In the genomic region with DNA sequence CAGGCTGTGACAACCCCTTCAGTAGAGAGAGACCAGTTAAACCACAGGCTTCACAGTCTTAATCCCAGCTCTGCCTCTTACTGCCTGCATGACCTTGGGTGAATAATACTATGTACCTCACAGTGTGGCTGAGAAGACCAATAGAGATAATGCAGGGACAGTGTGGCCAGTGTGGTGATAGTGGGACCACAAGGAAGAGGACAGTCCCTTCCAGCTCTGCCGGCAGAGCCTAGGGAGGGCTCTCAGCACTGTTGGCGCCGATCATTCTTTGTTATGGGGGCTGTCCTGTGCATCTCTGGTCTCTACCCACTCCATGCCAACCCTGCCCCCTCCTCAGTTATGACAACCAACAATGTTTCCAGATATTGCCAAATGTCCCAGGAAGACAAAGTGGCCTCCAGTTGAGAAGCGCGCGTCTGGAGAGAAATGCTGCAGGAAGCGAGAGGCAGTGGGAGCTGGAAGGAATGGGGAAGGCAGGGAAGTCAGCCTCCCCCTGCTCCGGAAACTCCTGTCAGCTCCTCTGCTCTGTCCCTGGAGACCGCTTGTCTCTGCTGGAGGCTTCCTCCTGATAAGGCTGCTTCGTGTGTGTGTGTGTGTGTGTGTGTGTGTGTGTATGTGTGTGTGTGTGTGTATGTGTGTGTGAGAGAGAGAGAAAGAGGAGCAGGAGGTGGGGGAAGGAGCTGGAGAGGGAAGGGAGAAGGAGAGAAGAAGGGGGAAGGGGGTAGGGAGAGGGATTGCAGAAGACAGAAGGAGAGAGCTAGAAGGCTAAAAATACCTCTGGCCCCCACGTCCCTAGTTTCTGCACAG, we compare ENCODE assay signal across 1 cellular context.
TF ChIP-seq lines count a peak whose summit lies in the region.

No MANE protein-coding gene starts in this region.

TF ChIP-seq in K562, 482 proteins besides CTCF, POLR2A, EP300 and RAD21 (continued from another document and continues in another):
- TF ChIP-seq, protein P1, sequence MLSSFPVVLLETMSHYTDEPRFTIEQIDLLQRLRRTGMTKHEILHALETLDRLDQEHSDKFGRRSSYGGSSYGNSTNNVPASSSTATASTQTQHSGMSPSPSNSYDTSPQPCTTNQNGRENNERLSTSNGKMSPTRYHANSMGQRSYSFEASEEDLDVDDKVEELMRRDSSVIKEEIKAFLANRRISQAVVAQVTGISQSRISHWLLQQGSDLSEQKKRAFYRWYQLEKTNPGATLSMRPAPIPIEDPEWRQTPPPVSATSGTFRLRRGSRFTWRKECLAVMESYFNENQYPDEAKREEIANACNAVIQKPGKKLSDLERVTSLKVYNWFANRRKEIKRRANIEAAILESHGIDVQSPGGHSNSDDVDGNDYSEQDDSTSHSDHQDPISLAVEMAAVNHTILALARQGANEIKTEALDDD (IDR thresholded peaks at IDR 0.05), result no peak
- TF ChIP-seq TGIF2 (CRISPR knock-in tag; IDR thresholded peaks at IDR 0.05), result no peak
- TF ChIP-seq NCOA6 (IDR thresholded peaks at IDR 0.05), result no peak; the same call in 1 of the 2 replicates
- TF ChIP-seq KHSRP (IDR thresholded peaks at IDR 0.05), result no peak
- TF ChIP-seq ZFX (CRISPR knock-in tag; IDR thresholded peaks at IDR 0.05), result no peak
- TF ChIP-seq, protein P2, sequence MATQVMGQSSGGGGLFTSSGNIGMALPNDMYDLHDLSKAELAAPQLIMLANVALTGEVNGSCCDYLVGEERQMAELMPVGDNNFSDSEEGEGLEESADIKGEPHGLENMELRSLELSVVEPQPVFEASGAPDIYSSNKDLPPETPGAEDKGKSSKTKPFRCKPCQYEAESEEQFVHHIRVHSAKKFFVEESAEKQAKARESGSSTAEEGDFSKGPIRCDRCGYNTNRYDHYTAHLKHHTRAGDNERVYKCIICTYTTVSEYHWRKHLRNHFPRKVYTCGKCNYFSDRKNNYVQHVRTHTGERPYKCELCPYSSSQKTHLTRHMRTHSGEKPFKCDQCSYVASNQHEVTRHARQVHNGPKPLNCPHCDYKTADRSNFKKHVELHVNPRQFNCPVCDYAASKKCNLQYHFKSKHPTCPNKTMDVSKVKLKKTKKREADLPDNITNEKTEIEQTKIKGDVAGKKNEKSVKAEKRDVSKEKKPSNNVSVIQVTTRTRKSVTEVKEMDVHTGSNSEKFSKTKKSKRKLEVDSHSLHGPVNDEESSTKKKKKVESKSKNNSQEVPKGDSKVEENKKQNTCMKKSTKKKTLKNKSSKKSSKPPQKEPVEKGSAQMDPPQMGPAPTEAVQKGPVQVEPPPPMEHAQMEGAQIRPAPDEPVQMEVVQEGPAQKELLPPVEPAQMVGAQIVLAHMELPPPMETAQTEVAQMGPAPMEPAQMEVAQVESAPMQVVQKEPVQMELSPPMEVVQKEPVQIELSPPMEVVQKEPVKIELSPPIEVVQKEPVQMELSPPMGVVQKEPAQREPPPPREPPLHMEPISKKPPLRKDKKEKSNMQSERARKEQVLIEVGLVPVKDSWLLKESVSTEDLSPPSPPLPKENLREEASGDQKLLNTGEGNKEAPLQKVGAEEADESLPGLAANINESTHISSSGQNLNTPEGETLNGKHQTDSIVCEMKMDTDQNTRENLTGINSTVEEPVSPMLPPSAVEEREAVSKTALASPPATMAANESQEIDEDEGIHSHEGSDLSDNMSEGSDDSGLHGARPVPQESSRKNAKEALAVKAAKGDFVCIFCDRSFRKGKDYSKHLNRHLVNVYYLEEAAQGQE (CRISPR knock-in tag; IDR thresholded peaks at IDR 0.05; ENCODE audit: low read depth), result no peak
- peak; percentile 96 for TF ChIP-seq MECOM (CRISPR knock-in tag; IDR thresholded peaks at IDR 0.05)
- no peak for TF ChIP-seq NONO (IDR thresholded peaks at IDR 0.05; ENCODE audit: low read depth in 2 of 2, low read length in 1 of 2)
- TF ChIP-seq, protein P3, sequence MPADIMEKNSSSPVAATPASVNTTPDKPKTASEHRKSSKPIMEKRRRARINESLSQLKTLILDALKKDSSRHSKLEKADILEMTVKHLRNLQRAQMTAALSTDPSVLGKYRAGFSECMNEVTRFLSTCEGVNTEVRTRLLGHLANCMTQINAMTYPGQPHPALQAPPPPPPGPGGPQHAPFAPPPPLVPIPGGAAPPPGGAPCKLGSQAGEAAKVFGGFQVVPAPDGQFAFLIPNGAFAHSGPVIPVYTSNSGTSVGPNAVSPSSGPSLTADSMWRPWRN (IDR thresholded peaks at IDR 0.05; ENCODE audit: low read depth), result 0 out of 2 replicates have a peak, but pooled peaks have one; percentile 48
- TF ChIP-seq, protein P4, sequence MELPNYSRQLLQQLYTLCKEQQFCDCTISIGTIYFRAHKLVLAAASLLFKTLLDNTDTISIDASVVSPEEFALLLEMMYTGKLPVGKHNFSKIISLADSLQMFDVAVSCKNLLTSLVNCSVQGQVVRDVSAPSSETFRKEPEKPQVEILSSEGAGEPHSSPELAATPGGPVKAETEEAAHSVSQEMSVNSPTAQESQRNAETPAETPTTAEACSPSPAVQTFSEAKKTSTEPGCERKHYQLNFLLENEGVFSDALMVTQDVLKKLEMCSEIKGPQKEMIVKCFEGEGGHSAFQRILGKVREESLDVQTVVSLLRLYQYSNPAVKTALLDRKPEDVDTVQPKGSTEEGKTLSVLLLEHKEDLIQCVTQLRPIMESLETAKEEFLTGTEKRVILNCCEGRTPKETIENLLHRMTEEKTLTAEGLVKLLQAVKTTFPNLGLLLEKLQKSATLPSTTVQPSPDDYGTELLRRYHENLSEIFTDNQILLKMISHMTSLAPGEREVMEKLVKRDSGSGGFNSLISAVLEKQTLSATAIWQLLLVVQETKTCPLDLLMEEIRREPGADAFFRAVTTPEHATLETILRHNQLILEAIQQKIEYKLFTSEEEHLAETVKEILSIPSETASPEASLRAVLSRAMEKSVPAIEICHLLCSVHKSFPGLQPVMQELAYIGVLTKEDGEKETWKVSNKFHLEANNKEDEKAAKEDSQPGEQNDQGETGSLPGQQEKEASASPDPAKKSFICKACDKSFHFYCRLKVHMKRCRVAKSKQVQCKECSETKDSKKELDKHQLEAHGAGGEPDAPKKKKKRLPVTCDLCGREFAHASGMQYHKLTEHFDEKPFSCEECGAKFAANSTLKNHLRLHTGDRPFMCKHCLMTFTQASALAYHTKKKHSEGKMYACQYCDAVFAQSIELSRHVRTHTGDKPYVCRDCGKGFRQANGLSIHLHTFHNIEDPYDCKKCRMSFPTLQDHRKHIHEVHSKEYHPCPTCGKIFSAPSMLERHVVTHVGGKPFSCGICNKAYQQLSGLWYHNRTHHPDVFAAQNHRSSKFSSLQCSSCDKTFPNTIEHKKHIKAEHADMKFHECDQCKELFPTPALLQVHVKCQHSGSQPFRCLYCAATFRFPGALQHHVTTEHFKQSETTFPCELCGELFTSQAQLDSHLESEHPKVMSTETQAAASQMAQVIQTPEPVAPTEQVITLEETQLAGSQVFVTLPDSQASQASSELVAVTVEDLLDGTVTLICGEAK (IDR thresholded peaks at IDR 0.05), result peak; percentile 70
- TF ChIP-seq, protein P4 (CRISPR knock-in tag; IDR thresholded peaks at IDR 0.05), result no peak
- no peak for TF ChIP-seq TFAM (CRISPR knock-in tag; conservative IDR thresholded peaks at IDR 0.05)
- no peak for TF ChIP-seq SRSF1 (IDR thresholded peaks at IDR 0.05; ENCODE audit: low read depth, low read length)
- no peak for TF ChIP-seq BRCA1 (IDR thresholded peaks at IDR 0.05)
- TF ChIP-seq BRCA1 (CRISPR knock-in tag; IDR thresholded peaks at IDR 0.05), result no peak
- no peak for TF ChIP-seq TBP (optimal IDR thresholded peaks at IDR 0.05; ENCODE audit: low read depth, low read length)
- TF ChIP-seq, protein P5, sequence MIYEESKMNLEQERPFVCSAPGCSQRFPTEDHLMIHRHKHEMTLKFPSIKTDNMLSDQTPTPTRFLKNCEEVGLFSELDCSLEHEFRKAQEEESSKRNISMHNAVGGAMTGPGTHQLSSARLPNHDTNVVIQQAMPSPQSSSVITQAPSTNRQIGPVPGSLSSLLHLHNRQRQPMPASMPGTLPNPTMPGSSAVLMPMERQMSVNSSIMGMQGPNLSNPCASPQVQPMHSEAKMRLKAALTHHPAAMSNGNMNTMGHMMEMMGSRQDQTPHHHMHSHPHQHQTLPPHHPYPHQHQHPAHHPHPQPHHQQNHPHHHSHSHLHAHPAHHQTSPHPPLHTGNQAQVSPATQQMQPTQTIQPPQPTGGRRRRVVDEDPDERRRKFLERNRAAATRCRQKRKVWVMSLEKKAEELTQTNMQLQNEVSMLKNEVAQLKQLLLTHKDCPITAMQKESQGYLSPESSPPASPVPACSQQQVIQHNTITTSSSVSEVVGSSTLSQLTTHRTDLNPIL (CRISPR knock-in tag; IDR thresholded peaks at IDR 0.05), result no peak
- no peak for TF ChIP-seq SMAD2 (IDR thresholded peaks at IDR 0.05; ENCODE audit: low read depth, low read length)
- TF ChIP-seq ZNF12 (CRISPR knock-in tag; IDR thresholded peaks at IDR 0.05), result no peak
- no peak for TF ChIP-seq XRCC5 (IDR thresholded peaks at IDR 0.05; ENCODE audit: low read depth, low read length)
- TF ChIP-seq, protein P6, sequence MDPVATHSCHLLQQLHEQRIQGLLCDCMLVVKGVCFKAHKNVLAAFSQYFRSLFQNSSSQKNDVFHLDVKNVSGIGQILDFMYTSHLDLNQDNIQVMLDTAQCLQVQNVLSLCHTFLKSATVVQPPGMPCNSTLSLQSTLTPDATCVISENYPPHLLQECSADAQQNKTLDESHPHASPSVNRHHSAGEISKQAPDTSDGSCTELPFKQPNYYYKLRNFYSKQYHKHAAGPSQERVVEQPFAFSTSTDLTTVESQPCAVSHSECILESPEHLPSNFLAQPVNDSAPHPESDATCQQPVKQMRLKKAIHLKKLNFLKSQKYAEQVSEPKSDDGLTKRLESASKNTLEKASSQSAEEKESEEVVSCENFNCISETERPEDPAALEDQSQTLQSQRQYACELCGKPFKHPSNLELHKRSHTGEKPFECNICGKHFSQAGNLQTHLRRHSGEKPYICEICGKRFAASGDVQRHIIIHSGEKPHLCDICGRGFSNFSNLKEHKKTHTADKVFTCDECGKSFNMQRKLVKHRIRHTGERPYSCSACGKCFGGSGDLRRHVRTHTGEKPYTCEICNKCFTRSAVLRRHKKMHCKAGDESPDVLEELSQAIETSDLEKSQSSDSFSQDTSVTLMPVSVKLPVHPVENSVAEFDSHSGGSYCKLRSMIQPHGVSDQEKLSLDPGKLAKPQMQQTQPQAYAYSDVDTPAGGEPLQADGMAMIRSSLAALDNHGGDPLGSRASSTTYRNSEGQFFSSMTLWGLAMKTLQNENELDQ (CRISPR knock-in tag; IDR thresholded peaks at IDR 0.05; ENCODE audit: borderline replicate concordance), result no peak
- TF ChIP-seq, protein P7, sequence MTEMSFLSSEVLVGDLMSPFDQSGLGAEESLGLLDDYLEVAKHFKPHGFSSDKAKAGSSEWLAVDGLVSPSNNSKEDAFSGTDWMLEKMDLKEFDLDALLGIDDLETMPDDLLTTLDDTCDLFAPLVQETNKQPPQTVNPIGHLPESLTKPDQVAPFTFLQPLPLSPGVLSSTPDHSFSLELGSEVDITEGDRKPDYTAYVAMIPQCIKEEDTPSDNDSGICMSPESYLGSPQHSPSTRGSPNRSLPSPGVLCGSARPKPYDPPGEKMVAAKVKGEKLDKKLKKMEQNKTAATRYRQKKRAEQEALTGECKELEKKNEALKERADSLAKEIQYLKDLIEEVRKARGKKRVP (CRISPR knock-in tag; IDR thresholded peaks at IDR 0.05), result no peak
- peak; percentile 70 for TF ChIP-seq NR2C1 (IDR thresholded peaks at IDR 0.05)
- no peak for TF ChIP-seq NR2C1 (tag; IDR thresholded peaks at IDR 0.05)
- TF ChIP-seq POLR2G (IDR thresholded peaks at IDR 0.05; ENCODE audit: low read depth, low read length), result no peak
- TF ChIP-seq ZC3H8 (IDR thresholded peaks at IDR 0.05), result 0 out of 2 replicates have a peak, but pooled peaks have one; percentile 78
- TF ChIP-seq ATF7 (IDR thresholded peaks at IDR 0.05), result no peak
- TF ChIP-seq ZFP30 (CRISPR knock-in tag; IDR thresholded peaks at IDR 0.05; ENCODE audit: borderline replicate concordance), result no peak
- TF ChIP-seq ARNT (IDR thresholded peaks at IDR 0.05), result peak; percentile 98
- TF ChIP-seq, protein P8, sequence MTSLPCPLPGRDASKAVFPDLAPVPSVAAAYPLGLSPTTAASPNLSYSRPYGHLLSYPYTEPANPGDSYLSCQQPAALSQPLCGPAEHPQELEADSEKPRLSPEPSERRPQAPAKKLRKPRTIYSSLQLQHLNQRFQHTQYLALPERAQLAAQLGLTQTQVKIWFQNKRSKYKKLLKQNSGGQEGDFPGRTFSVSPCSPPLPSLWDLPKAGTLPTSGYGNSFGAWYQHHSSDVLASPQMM (CRISPR knock-in tag; IDR thresholded peaks at IDR 0.05), result no peak
- TF ChIP-seq CTBP1 (IDR thresholded peaks at IDR 0.05; ENCODE audit: borderline replicate concordance), result peak; percentile 82
- TF ChIP-seq PTTG1 (tag; IDR thresholded peaks at IDR 0.05; ENCODE audit: low read depth), result no peak
- TF ChIP-seq U2AF1 (optimal IDR thresholded peaks at IDR 0.05; ENCODE audit: low read depth, low read length), result no peak
- TF ChIP-seq ZNF76 (CRISPR knock-in tag; IDR thresholded peaks at IDR 0.05; ENCODE audit: borderline replicate concordance), result no peak
- no peak for TF ChIP-seq POLR2AphosphoS5 (IDR thresholded peaks at IDR 0.05; ENCODE audit: control insufficient read depth, insufficient read depth, low read depth, low read length)
- TF ChIP-seq, protein P9, sequence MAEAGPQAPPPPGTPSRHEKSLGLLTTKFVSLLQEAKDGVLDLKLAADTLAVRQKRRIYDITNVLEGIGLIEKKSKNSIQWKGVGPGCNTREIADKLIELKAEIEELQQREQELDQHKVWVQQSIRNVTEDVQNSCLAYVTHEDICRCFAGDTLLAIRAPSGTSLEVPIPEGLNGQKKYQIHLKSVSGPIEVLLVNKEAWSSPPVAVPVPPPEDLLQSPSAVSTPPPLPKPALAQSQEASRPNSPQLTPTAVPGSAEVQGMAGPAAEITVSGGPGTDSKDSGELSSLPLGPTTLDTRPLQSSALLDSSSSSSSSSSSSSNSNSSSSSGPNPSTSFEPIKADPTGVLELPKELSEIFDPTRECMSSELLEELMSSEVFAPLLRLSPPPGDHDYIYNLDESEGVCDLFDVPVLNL (CRISPR knock-in tag; IDR thresholded peaks at IDR 0.05; ENCODE audit: low read depth), result no peak
- no peak for TF ChIP-seq ADNP (tag; IDR thresholded peaks at IDR 0.05)
- peak; percentile 89 for TF ChIP-seq MTA2 (IDR thresholded peaks at IDR 0.05; ENCODE audit: low read depth)
